ENCODE assay signal across 8 cellular contexts in the genomic region with DNA sequence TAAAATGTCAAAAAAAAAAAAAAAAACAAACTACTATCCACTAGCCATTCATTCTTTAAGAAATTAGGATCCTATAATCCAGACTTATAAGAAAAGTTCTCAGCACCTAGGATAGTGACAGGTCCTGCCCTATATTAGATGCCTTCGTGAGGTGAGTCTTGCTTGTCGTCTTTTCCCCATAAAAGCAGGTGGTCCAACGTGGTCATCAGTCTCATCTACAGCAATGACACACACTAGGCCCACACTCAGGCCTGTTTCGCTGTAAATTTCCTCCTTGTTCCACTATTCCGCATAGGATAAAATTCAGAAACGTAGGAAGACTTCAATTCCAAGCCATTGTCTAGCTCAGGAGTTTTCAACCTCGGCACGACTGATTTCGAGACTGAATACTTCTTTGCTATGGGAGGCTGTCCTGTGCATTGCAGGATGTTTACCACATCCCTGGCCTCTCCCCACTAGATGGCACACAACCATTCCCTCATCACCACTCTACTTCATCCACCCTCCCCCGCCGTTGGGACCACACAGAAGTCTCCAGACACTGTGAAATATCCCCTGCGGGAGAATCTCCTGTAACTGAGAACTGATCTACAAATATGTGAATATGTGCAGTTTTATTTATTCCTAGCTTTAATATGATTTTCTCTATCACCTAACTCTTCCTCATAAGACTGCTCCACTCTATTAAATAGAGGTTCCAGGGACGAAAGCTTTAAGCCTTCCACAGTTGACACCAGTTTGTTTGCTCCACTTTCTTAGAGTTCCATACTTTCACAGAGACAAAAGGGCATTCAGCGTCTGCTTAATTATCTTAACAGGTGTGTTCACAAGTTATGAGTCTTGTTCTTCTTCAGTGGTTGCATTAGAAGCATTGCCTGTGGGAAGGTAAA.
DNase-seq lines count a peak whose midpoint lies in the region; ATAC-seq, FAIRE-seq and TF ChIP-seq lines count a peak whose summit lies in the region.

No MANE protein-coding gene starts in this region.

- POLR2A ChIA-PET in CD4-positive, alpha-beta T cell (lab: Charles Lee) = no interaction called here

- no peaks in the 10 kb centered on the region for H3K27me3 ChIP-seq in astrocyte (ENCODE audit: insufficient read depth, low read length)
- H3K27me3 ChIP-seq in kidney epithelial cell (ENCODE audit: control insufficient read depth, insufficient read depth, low read length) = no peaks in the 10 kb centered on the region
- H3K27me3 ChIP-seq in CD4-positive, alpha-beta T cell (ENCODE audit: control insufficient read depth, insufficient read depth, low read length) = no peaks in the 10 kb centered on the region

- H3K27me3 Mint-ChIP-seq in astrocyte (ENCODE audit: low read depth, unreplicated experiment) = no peaks in the 10 kb centered on the region
- H3K27me3 Mint-ChIP-seq in CD4-positive, alpha-beta T cell = no peaks in the 10 kb centered on the region

- DNase-seq in NCI-H1092 treated with DMSO at 0.1 percent for 48 hours (lab: John Stamatoyannopoulos, UW) (peak; percentile 73), astrocyte (ENCODE audit: low read depth) (peak; percentile 8), kidney epithelial cell (ENCODE audit: low read depth) (no peak), T-helper 1 cell (no peak)
- no peak for DNase-seq in CD4-positive, alpha-beta T cell
- no peak for DNase-seq in activated naive CD4-positive, alpha-beta T cell (lab: John Stamatoyannopoulos, UW)

- TF ChIP-seq CTCF in astrocyte (IDR thresholded peaks at IDR 0.05; ENCODE audit: insufficient read depth, low read depth, low read length) (peak; percentile 49), kidney epithelial cell (IDR thresholded peaks at IDR 0.05; ENCODE audit: insufficient read depth, low read length, poor library complexity, severe bottlenecking) (peak; percentile 64)
- no peak for TF ChIP-seq CTCF in CD4-positive, alpha-beta T cell (IDR thresholded peaks at IDR 0.05)

- no peak overlapping the region for H2AFZ ChIP-seq in astrocyte (ENCODE audit: low read depth, low read length)

- no peaks in the 10 kb centered on the region for H3K36me3 Mint-ChIP-seq in astrocyte (ENCODE audit: low read depth, unreplicated experiment)
- no peaks in the 10 kb centered on the region for H3K36me3 Mint-ChIP-seq in CD4-positive, alpha-beta T cell (ENCODE audit: low read depth)

- H3K4me2 ChIP-seq in astrocyte (ENCODE audit: low read length) = no peak overlapping the region

- H3K4me1 Mint-ChIP-seq in astrocyte (ENCODE audit: low read depth, unreplicated experiment) = no peaks in the 10 kb centered on the region
- no peaks in the 10 kb centered on the region for H3K4me1 Mint-ChIP-seq in CD4-positive, alpha-beta T cell (ENCODE audit: low read depth)

- no peak overlapping the region for H3K27ac Mint-ChIP-seq in astrocyte (ENCODE audit: unreplicated experiment)
- H3K27ac Mint-ChIP-seq in CD4-positive, alpha-beta T cell = no peak overlapping the region

- H3K36me3 ChIP-seq in astrocyte (ENCODE audit: insufficient read depth, low read length) = no peaks in the 10 kb centered on the region
- no peaks in the 10 kb centered on the region for H3K36me3 ChIP-seq in kidney epithelial cell (ENCODE audit: control insufficient read depth, insufficient read depth, low read length)

- no peaks in the 10 kb centered on the region for H3K9me3 ChIP-seq in astrocyte (ENCODE audit: insufficient read depth, low read depth, low read length)
- no peaks in the 10 kb centered on the region for H3K9me3 ChIP-seq in CD4-positive, alpha-beta T cell (ENCODE audit: control insufficient read depth, low read length)

- H3K9ac ChIP-seq in astrocyte (ENCODE audit: low read length) = no peak overlapping the region

- no peak for TF ChIP-seq POLR2A in GM18505 (IDR thresholded peaks at IDR 0.05; ENCODE audit: borderline replicate concordance, extremely low read depth, insufficient read depth, insufficient read length)

- H3K4me3 Mint-ChIP-seq in astrocyte (ENCODE audit: unreplicated experiment) = no peak overlapping the region
- H3K4me3 Mint-ChIP-seq in CD4-positive, alpha-beta T cell = no peak overlapping the region

- no peaks in the 10 kb centered on the region for H4K20me1 ChIP-seq in astrocyte (ENCODE audit: insufficient read depth, low read length)

- H3K79me2 ChIP-seq in astrocyte (ENCODE audit: insufficient read depth, low read length) = no peaks in the 10 kb centered on the region

- ATAC-seq in GM18907 (IDR thresholded peaks at IDR 0.05; ENCODE audit: unreplicated experiment) (peak; percentile 97), GM18505 (IDR thresholded peaks at IDR 0.05; ENCODE audit: unreplicated experiment) (no peak)
- no peak for ATAC-seq in CD4-positive, alpha-beta T cell (ENCODE audit: poor library complexity)

- CTCF ChIA-PET in CD4-positive, alpha-beta T cell (lab: Charles Lee) = no interaction called here

- no peaks in the 10 kb centered on the region for H3K4me1 ChIP-seq in astrocyte (ENCODE audit: insufficient read depth, low read length)

- intact Hi-C loops in CD4-positive, alpha-beta T cell (cut with DNase I, micrococcal nuclease) = no loop called here

- H3K4me3 ChIP-seq in astrocyte (ENCODE audit: insufficient read depth, low read depth, low read length) (no peak overlapping the region), kidney epithelial cell (ENCODE audit: low read depth, low read length) (no peak overlapping the region)

- no peak overlapping the region for H3K27ac ChIP-seq in astrocyte (ENCODE audit: low read depth, low read length)
- H3K27ac ChIP-seq in CD4-positive, alpha-beta T cell (ENCODE audit: low read depth, low read length) = no peak overlapping the region

- no peak for FAIRE-seq in astrocyte (lab: Jason Lieb, UNC)

- no peaks in the 10 kb centered on the region for H3K9me3 Mint-ChIP-seq in astrocyte (ENCODE audit: unreplicated experiment)
- peaks cover 8% of the 10 kb centered on the region for H3K9me3 Mint-ChIP-seq in CD4-positive, alpha-beta T cell

Comparison
In these comparisons a context has a peak if more than half of its experiments do, and no peak if none do; other contexts are left out.
1. DNase-seq: peak in NCI-H1092 treated with DMSO at 0.1 percent for 48 hours (single experiment) and astrocyte (single experiment); none in kidney epithelial cell (single experiment), T-helper 1 cell (0 of 5), CD4-positive, alpha-beta T cell (0 of 10) and activated naive CD4-positive, alpha-beta T cell (0 of 4).